ENCODE assay signal across 1 cellular context in genomic region chr3:101829878-101830277, GRCh38.
TF ChIP-seq lines count a peak whose summit lies in the region.

No MANE protein-coding gene starts in this region.

TF ChIP-seq in GM12878, 131 proteins besides CTCF, POLR2A, EP300 and RAD21 (continued from another document):
- TF ChIP-seq BCLAF1 (IDR thresholded peaks at IDR 0.05) (no peak), KAT2A (conservative IDR thresholded peaks at IDR 0.05; ENCODE audit: control insufficient read depth, low read depth, low read length) (no peak), CREM (IDR thresholded peaks at IDR 0.05; ENCODE audit: low read depth) (peak; percentile 33; the same call in 1 of the 2 replicates), NFIC (IDR thresholded peaks at IDR 0.05; ENCODE audit: low read depth, low read length) (peak; percentile 56; the same call in 1 of the 2 replicates), EED (IDR thresholded peaks at IDR 0.05; ENCODE audit: low read depth) (0 out of 2 replicates have a peak, but pooled peaks have one; percentile 20), IKZF1 (conservative IDR thresholded peaks at IDR 0.05) (peak; percentile 51; the same call in 1 of the 2 replicates), SIN3A (IDR thresholded peaks at IDR 0.05; ENCODE audit: low read depth, low read length) (0 out of 2 replicates have a peak, but pooled peaks have one; percentile 17), MXI1 (IDR thresholded peaks at IDR 0.05; ENCODE audit: low read depth, low read length) (no peak), KDM1A (IDR thresholded peaks at IDR 0.05; ENCODE audit: borderline replicate concordance) (no peak), CHD2 (IDR thresholded peaks at IDR 0.05; ENCODE audit: borderline replicate concordance, low read depth, low read length) (no peak), SMC3 (IDR thresholded peaks at IDR 0.05; ENCODE audit: borderline replicate concordance, low read length) (peak; percentile 13; the same call in 1 of the 2 replicates), RELB (IDR thresholded peaks at IDR 0.05; ENCODE audit: low read depth) (peak; percentile 39; the same call in 1 of the 2 replicates), SPI1 (IDR thresholded peaks at IDR 0.05; ENCODE audit: borderline replicate concordance, insufficient read depth, low read depth, low read length) (0 out of 2 replicates have a peak, but pooled peaks have one; percentile 10), WRNIP1 (IDR thresholded peaks at IDR 0.05; ENCODE audit: borderline replicate concordance, low read depth, low read length) (no peak), CEBPB (IDR thresholded peaks at IDR 0.05; ENCODE audit: borderline replicate concordance in 1 of 2, low read depth in 2 of 2, low read length in 2 of 2) (0 out of 4 replicates have a peak, but pooled peaks of 1 of the 2 experiments have one; percentile 55), HDAC6 (IDR thresholded peaks at IDR 0.05; ENCODE audit: unreplicated experiment) (no peak), EZH2 (IDR thresholded peaks at IDR 0.05; ENCODE audit: borderline replicate concordance, control insufficient read depth, low read depth, low read length) (no peak)
- TF ChIP-seq, protein P1, sequence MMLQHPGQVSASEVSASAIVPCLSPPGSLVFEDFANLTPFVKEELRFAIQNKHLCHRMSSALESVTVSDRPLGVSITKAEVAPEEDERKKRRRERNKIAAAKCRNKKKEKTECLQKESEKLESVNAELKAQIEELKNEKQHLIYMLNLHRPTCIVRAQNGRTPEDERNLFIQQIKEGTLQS (IDR thresholded peaks at IDR 0.05; ENCODE audit: borderline replicate concordance, extremely low read depth, low read depth, low read length) = no peak
- TF ChIP-seq, protein P2, sequence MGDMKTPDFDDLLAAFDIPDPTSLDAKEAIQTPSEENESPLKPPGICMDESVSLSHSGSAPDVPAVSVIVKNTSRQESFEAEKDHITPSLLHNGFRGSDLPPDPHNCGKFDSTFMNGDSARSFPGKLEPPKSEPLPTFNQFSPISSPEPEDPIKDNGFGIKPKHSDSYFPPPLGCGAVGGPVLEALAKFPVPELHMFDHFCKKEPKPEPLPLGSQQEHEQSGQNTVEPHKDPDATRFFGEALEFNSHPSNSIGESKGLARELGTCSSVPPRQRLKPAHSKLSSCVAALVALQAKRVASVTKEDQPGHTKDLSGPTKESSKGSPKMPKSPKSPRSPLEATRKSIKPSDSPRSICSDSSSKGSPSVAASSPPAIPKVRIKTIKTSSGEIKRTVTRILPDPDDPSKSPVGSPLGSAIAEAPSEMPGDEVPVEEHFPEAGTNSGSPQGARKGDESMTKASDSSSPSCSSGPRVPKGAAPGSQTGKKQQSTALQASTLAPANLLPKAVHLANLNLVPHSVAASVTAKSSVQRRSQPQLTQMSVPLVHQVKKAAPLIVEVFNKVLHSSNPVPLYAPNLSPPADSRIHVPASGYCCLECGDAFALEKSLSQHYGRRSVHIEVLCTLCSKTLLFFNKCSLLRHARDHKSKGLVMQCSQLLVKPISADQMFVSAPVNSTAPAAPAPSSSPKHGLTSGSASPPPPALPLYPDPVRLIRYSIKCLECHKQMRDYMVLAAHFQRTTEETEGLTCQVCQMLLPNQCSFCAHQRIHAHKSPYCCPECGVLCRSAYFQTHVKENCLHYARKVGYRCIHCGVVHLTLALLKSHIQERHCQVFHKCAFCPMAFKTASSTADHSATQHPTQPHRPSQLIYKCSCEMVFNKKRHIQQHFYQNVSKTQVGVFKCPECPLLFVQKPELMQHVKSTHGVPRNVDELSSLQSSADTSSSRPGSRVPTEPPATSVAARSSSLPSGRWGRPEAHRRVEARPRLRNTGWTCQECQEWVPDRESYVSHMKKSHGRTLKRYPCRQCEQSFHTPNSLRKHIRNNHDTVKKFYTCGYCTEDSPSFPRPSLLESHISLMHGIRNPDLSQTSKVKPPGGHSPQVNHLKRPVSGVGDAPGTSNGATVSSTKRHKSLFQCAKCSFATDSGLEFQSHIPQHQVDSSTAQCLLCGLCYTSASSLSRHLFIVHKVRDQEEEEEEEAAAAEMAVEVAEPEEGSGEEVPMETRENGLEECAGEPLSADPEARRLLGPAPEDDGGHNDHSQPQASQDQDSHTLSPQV (IDR thresholded peaks at IDR 0.05) = no peak
TF ChIP-seq in GM12878: peak in this region for 13.
